Comparison of ENCODE assay signal across 23 cellular contexts in genomic region chr10:109239371-109239770, GRCh38.
"Had no signal": no experiment of that assay in that cellular context is flagged by ENCODE, and none has a peak within 500 bp of the region (broad histone marks: within the 10 kb centered on the region; RNA-seq: fewer than 3 reads in every experiment).

No MANE protein-coding gene starts in this region.

- H3K4me2 ChIP-seq: KMS-11 had no signal

- FAIRE-seq: astrocyte had no signal

- H3K27ac ChIP-seq: KMS-11, Peyer's patch, RWPE1, SJCRH30 had no signal

- H3K9me3 ChIP-seq: Peyer's patch, SJCRH30 had no signal

- H3K9ac ChIP-seq: KMS-11 had no signal

- DNase-seq: activated CD4-positive, alpha-beta T cell treated with anti-CD3 and anti-CD28 coated beads for 1 hour; activated CD4-positive, alpha-beta T cell treated with anti-CD3 and anti-CD28 coated beads, Interleukin-2, amount 50 U/mL, for 48 hours; activated CD8-positive, alpha-beta memory T cell treated with anti-CD3 and anti-CD28 coated beads, Interleukin-2, amount 10 ng/mL, durations not matched to agents 7 days and 5 days; activated effector memory CD4-positive, alpha-beta T cell treated with anti-CD3 and anti-CD28 coated beads, Interleukin-2, amount 50 U/mL, for 16 hours; activated naive CD4-positive, alpha-beta T cell treated with Interleukin-2 at 50 U/mL for 16 hours; activated naive CD8-positive, alpha-beta T cell treated with anti-CD3 and anti-CD28 coated beads, Interleukin-2, amount 50 U/mL, for 24 hours; activated T-cell treated with anti-CD3 and anti-CD28 coated beads, Interleukin-2, amount 50 U/mL, for 4 hours; amygdala; NCI-H1092; NCI-H1417 treated with DMSO at 0.1 percent for 48 hours; NCI-H1694; NCI-H2029; NCI-H2107; NCI-H345; NCI-H510A; NCI-H526 treated with DMSO at 0.1 percent for 48 hours; Peyer's patch; Right ventricle myocardium superior; SJCRH30 had no signal

- H3K4me3 ChIP-seq: Peyer's patch, SJCRH30 had no signal

- H3K27me3 ChIP-seq: Peyer's patch, SJCRH30 had no signal

- H3K36me3 ChIP-seq: Peyer's patch, SJCRH30 had no signal

- ATAC-seq: activated CD8-positive, alpha-beta memory T cell treated with anti-CD3 and anti-CD28 coated beads, Interleukin-2, amount 10 ng/mL, durations not matched to agents 7 days and 5 days; activated naive CD4-positive, alpha-beta T cell treated with anti-CD3 and anti-CD28 coated beads, Interleukin-2, amount 50 U/mL, for 72 hours; activated naive CD8-positive, alpha-beta T cell treated with anti-CD3 and anti-CD28 coated beads, Interleukin-2, amount 50 U/mL, for 24 hours; activated T-cell treated with anti-CD3 and anti-CD28 coated beads, Interleukin-2, amount 50 U/mL, for 4 hours had no signal

- H3K4me1 ChIP-seq: Peyer's patch, SJCRH30 had no signal
